24 cellular contexts compared by ENCODE assay signal in genomic region chr2:237598468-237599208, GRCh38. TPM values are rescaled to one million over a fixed set of nuclear protein-coding genes. Genes with fewer than 3 reads are reported as not detected.
DNase-seq lines count a peak whose midpoint lies in the region; ATAC-seq, FAIRE-seq and TF ChIP-seq lines count a peak whose summit lies in the region.
"Had no signal": no experiment of that assay in that cellular context is flagged by ENCODE, and none has a peak within 500 bp of the region (broad histone marks: within the 10 kb centered on the region; RNA-seq: fewer than 3 reads in every experiment).

No MANE protein-coding gene starts in this region.

- no peak overlapping the region for H3K4me3 ChIP-seq in CD8-positive, alpha-beta memory T cell (ENCODE audit: low read length)
- no peak overlapping the region for H3K4me3 ChIP-seq in H1 (ENCODE audit: extremely low read depth in 1 of 4, insufficient read depth in 2 of 4, low read depth in 3 of 4, low read length in 4 of 4)
- H3K4me3 ChIP-seq in adrenal gland = no peak overlapping the region
- H3K4me3 ChIP-seq: skin epidermis had no signal

- H3K56ac ChIP-seq in H1 (replicated peaks; ENCODE audit: insufficient read length, low read depth, low read length) = no peak overlapping the region

- no peak overlapping the region for H3K9ac ChIP-seq in H1 (replicated peaks in 1 of 4; ENCODE audit: extremely low read depth in 1 of 4, low read depth in 3 of 4, low read length in 3 of 4)

- no peak overlapping the region for H3K14ac ChIP-seq in H1 (ENCODE audit: insufficient read length)

- no peak overlapping the region for H3K4me3 Mint-ChIP-seq in CD8-positive, alpha-beta memory T cell
- H3K4me3 Mint-ChIP-seq: stimulated activated naive CD8-positive, alpha-beta T cell treated with anti-CD3 and anti-CD28 coated beads, Interleukin-15, Interleukin-2, amounts not matched to agents 100 ng/mL and 50 ng/mL, for 24 hours had no signal

- peak overlapping the region; percentile 63 for H3K4ac ChIP-seq in H1 (replicated peaks; ENCODE audit: insufficient read length, low read depth, low read length)

- H4K20me1 ChIP-seq in H1 (replicated peaks in 1 of 2; ENCODE audit: control insufficient read depth in 1 of 2, insufficient read depth in 2 of 2, low read length in 2 of 2) = no peaks in the 10 kb centered on the region

- peak overlapping the region; percentile 13 for H4K5ac ChIP-seq in H1 (ENCODE audit: insufficient read length, low read depth, low read length)

- H2BK5ac ChIP-seq in H1 (ENCODE audit: low read depth, low read length) = peak overlapping the region; percentile 41; the same call in 1 of the 2 replicates

- no peak for FAIRE-seq in H1 (lab: Jason Lieb, UNC)
- FAIRE-seq: HTR-8/SVneo had no signal

- no peak for TF ChIP-seq EP300 in H1 (IDR thresholded peaks at IDR 0.05; ENCODE audit: borderline replicate concordance in 1 of 2, low read depth in 2 of 2, low read length in 2 of 2)

- no peak overlapping the region for H2AFZ ChIP-seq in H1 (ENCODE audit: low read length)

- H3K9me3 ChIP-seq in CD8-positive, alpha-beta memory T cell (ENCODE audit: low read length) = no peaks in the 10 kb centered on the region
- H3K9me3 ChIP-seq in H1 (ENCODE audit: insufficient read depth in 2 of 2, low read depth in 1 of 2, low read length in 1 of 2) = no peaks in the 10 kb centered on the region
- H3K9me3 ChIP-seq in adrenal gland (replicated peaks in 1 of 3) = no peaks in the 10 kb centered on the region

- no peak overlapping the region for H3K23ac ChIP-seq in H1 (ENCODE audit: insufficient read length)

- no peak for TF ChIP-seq RAD21 in H1 (IDR thresholded peaks at IDR 0.05 in 1 of 2, conservative IDR thresholded peaks at IDR 0.05 in 1 of 2; ENCODE audit: low read depth in 2 of 2, low read length in 2 of 2)

- CTCF ChIA-PET in CD8-positive, alpha-beta memory T cell (lab: Charles Lee) = no interaction called here
- CTCF ChIA-PET in H1 (lab: Charles Lee; ENCODE audit: partially characterized antibody) = interaction anchor here (1.3 to 8.8 kb wide), 3 partner anchors 15 to 17 kb away, joined by 3 to 63 read pairs (median 3); no protein-coding TSS in a partner anchor

- peak overlapping the region; percentile 36; the same call in 1 of the 2 replicates for H3K18ac ChIP-seq in H1 (ENCODE audit: extremely low read depth, low read length)

- H4K91ac ChIP-seq in H1 (replicated peaks; ENCODE audit: insufficient read length, low read length) = peak overlapping the region; percentile 50

- H3K27me3 Mint-ChIP-seq in CD8-positive, alpha-beta memory T cell = peaks cover 0 to 1% of the 10 kb centered on the region in 2 donors
- H3K27me3 Mint-ChIP-seq: stimulated activated naive CD8-positive, alpha-beta T cell treated with anti-CD3 and anti-CD28 coated beads, Interleukin-15, Interleukin-2, amounts not matched to agents 100 ng/mL and 50 ng/mL, for 24 hours had no signal

- H2BK20ac ChIP-seq in H1 (ENCODE audit: low read length) = peak overlapping the region; percentile 99

- 89% methylated on average over 14 of the region's 14 CpGs; no CpG with 5 or more reads in 1 of the 2 experiments for WGBS in H1 (ENCODE audit: extremely low coverage in 1 of 2, insufficient coverage in 1 of 2, insufficient read length in 1 of 2, insufficient replicate concordance in 2 of 2, low coverage in 1 of 2, low lambda C conversion rate in 2 of 2, missing lambda C conversion rate in 1 of 2), 2 experiments
- 91 to 95% (median 92%) methylated on average over 14 of the region's 14 CpGs for WGBS in adrenal gland, 4 donors

- H2BK12ac ChIP-seq in H1 (ENCODE audit: low read depth, low read length) = peak overlapping the region; percentile 78; the same call in 1 of the 2 replicates

- intact Hi-C loops in posterior vena cava (cut with DNase I) = loop anchor here in 1 of 2 donors (10.0 kb wide), 1 partner anchor 146 kb away; no protein-coding TSS in a partner anchor
- intact Hi-C loops in adrenal gland (cut with DNase I) = loop anchor here in 1 of 2 donors (10.0 kb wide), 1 partner anchor 66 kb away; no protein-coding TSS in a partner anchor

- H3K27ac ChIP-seq in CD8-positive, alpha-beta memory T cell (ENCODE audit: low read depth, low read length) = no peak overlapping the region
- H3K27ac ChIP-seq in H1 (ENCODE audit: low read depth, low read length) (no peak overlapping the region), adrenal gland (no peak overlapping the region)

- H3K79me2 ChIP-seq in H1 (ENCODE audit: control insufficient read depth in 1 of 2, insufficient read depth in 2 of 2, low read length in 2 of 2) = no peaks in the 10 kb centered on the region

- no peaks in the 10 kb centered on the region for H3K36me3 Mint-ChIP-seq in CD8-positive, alpha-beta memory T cell

- no peaks in the 10 kb centered on the region for H3K27me3 ChIP-seq in CD8-positive, alpha-beta memory T cell (ENCODE audit: insufficient read depth, low read length, poor library complexity, severe bottlenecking)
- H3K27me3 ChIP-seq in H1 (replicated peaks in 1 of 4; ENCODE audit: control insufficient read depth in 3 of 4, extremely low read depth in 1 of 4, insufficient read depth in 3 of 4, low read length in 3 of 4) (no peaks in the 10 kb centered on the region), adrenal gland (no peaks in the 10 kb centered on the region)

- no peaks in the 10 kb centered on the region for H3K36me3 ChIP-seq in CD8-positive, alpha-beta memory T cell (ENCODE audit: insufficient read depth, low read length)
- no peaks in the 10 kb centered on the region for H3K36me3 ChIP-seq in H1 (ENCODE audit: control insufficient read depth in 2 of 4, insufficient read depth in 4 of 4, low read length in 3 of 4)
- no peaks in the 10 kb centered on the region for H3K36me3 ChIP-seq in adrenal gland (replicated peaks in 1 of 2)

- H4K8ac ChIP-seq in H1 (ENCODE audit: extremely low read depth, insufficient read depth, low read length) = peak overlapping the region; percentile 9; the same call in 1 of the 2 replicates

- H3K79me1 ChIP-seq in H1 (ENCODE audit: low read depth, low read length) = no peaks in the 10 kb centered on the region

- H3K4me1 Mint-ChIP-seq in CD8-positive, alpha-beta memory T cell = peaks cover 12 to 17% (median 13%) of the 10 kb centered on the region in 3 donors

- ATAC-seq in HG03196 (IDR thresholded peaks at IDR 0.05; ENCODE audit: unreplicated experiment) = no peak
- ATAC-seq in HG03045 (IDR thresholded peaks at IDR 0.05; ENCODE audit: unreplicated experiment) = no peak

- TF ChIP-seq CTCF in H1 (IDR thresholded peaks at IDR 0.05; ENCODE audit: control extremely low read depth in 1 of 3, insufficient read depth in 1 of 3, low read depth in 1 of 3, low read length in 3 of 3) = no peak
- TF ChIP-seq CTCF in adrenal gland (IDR thresholded peaks at IDR 0.05) = no peak

- H3K4me2 ChIP-seq in H1 (ENCODE audit: insufficient read depth in 1 of 2, low read depth in 2 of 2, low read length in 2 of 2) = no peak overlapping the region

- no peak for DNase-seq in CD8-positive, alpha-beta memory T cell
- DNase-seq in NCI-H82 treated with DMSO at 0.1 percent for 48 hours (lab: John Stamatoyannopoulos, UW; ENCODE audit: unreplicated experiment) (peak; percentile 93), H1 (ENCODE audit: low read depth in 1 of 2, low spot score in 2 of 2) (no peak), posterior vena cava (ENCODE audit: low spot score) (peak; percentile 31), adrenal gland (no peak)
- DNase-seq: foreskin melanocyte; H7; hypothalamus; islet precursor cell; Kasumi-1; NCI-H1092; NCI-H2081; RPMI8226; stimulated activated CD4-positive, alpha-beta T cell treated with anti-CD3 and anti-CD28 coated beads, Interleukin-2, amount 100 ng/mL, for 24 hours had no signal

- peak overlapping the region; percentile 95 for H2BK15ac ChIP-seq in H1 (ENCODE audit: low read length)

- no peak for TF ChIP-seq POLR2A in H1 (IDR thresholded peaks at IDR 0.05; ENCODE audit: control extremely low read depth in 1 of 2, low read depth in 2 of 2, low read length in 2 of 2)
- no peak for TF ChIP-seq POLR2A in adrenal gland (IDR thresholded peaks at IDR 0.05)

- peak overlapping the region; percentile 61; the same call in 1 of the 2 replicates for H2AK5ac ChIP-seq in H1 (ENCODE audit: low read depth, low read length)

- no peak overlapping the region for H2BK120ac ChIP-seq in H1 (replicated peaks; ENCODE audit: low read depth, low read length)

- no peaks in the 10 kb centered on the region for H3K9me3 Mint-ChIP-seq in CD8-positive, alpha-beta memory T cell
- H3K9me3 Mint-ChIP-seq: activated T-helper 2 cell treated with anti-CD3 and anti-CD28 coated beads, Interferon-gamma antibody, Interleukin-2, Interleukin-4, amounts not matched to agents 10 μg/mL and 5 μg/mL and 100 μg/mL, durations not matched to agents 14 hours and 24 hours and 36 hours; stimulated activated naive CD8-positive, alpha-beta T cell treated with anti-CD3 and anti-CD28 coated beads, Interleukin-15, Interleukin-2, amounts not matched to agents 100 ng/mL and 50 ng/mL, for 24 hours had no signal

- no peaks in the 10 kb centered on the region for H3K23me2 ChIP-seq in H1 (ENCODE audit: low read depth, low read length)

- H3K4me1 ChIP-seq in CD8-positive, alpha-beta memory T cell (ENCODE audit: insufficient read depth, low read length) = peaks cover 11% of the 10 kb centered on the region
- H3K4me1 ChIP-seq in H1 (replicated peaks in 1 of 4; ENCODE audit: control insufficient read depth in 3 of 4, insufficient read depth in 4 of 4, low read length in 3 of 4) (peaks cover 9 to 37% (median 24%) of the 10 kb centered on the region in 4 experiments), adrenal gland (replicated peaks in 1 of 2) (peaks cover 23 to 25% of the 10 kb centered on the region in 2 donors)

- H3K27ac Mint-ChIP-seq in CD8-positive, alpha-beta memory T cell = peak overlapping the region in 6 of 8 donors; percentile 4 to 84 (median 26)
- H3K27ac Mint-ChIP-seq: activated T-helper 2 cell treated with anti-CD3 and anti-CD28 coated beads, Interferon-gamma antibody, Interleukin-2, Interleukin-4, amounts not matched to agents 10 μg/mL and 5 μg/mL and 100 μg/mL, durations not matched to agents 14 hours and 24 hours and 36 hours; stimulated activated naive CD8-positive, alpha-beta T cell treated with anti-CD3 and anti-CD28 coated beads, Interleukin-15, Interleukin-2, amounts not matched to agents 100 ng/mL and 50 ng/mL, for 24 hours had no signal

- POLR2A ChIA-PET in CD8-positive, alpha-beta memory T cell (lab: Charles Lee) = no interaction called here
- POLR2A ChIA-PET in H1 (lab: Charles Lee; ENCODE audit: partially characterized antibody) = interaction anchor here (3.3 to 7.5 kb wide), 2 partner anchors 13 to 16 kb away, joined by 9 to 51 read pairs; no protein-coding TSS in a partner anchor

RNA-seq across cellular contexts. Expression of gene RAB17, which starts 8.1 kb away (rescaled TPM):
- total RNA-seq in CD8-positive, alpha-beta memory T cell = not detected
- polyA plus RNA-seq in CD8-positive, alpha-beta memory T cell = not detected
- total RNA-seq in H1 (2021; fragmentation: NEBNext Ultra II Directional; extraction: Animal tissue kit (Norgen Biotek cat#: 25700)) = 83.4 and 83.8 TPM in 2 replicates
- polyA plus RNA-seq in H1 (2011; rRNA removed) (42.6 and 61.3 TPM in 2 replicates), adrenal gland (1 to 10 TPM in 2 of 3 donors, under 1 TPM in 1; 0.37 to 6.2 (median 4.7) TPM)
- 101 TPM for polyA plus RNA-seq in H1 (2011; cell fraction: cytosol; rRNA removed)
- 167 TPM for polyA plus RNA-seq in H1 (2011; cell fraction: nucleus; rRNA removed)
- 84.7 to 102 TPM (median 94.1 TPM) in 4 replicates for polyA plus RNA-seq in H1 (2012, experiment 1 of 2)
- polyA plus RNA-seq in H1 (2012, experiment 2 of 2) = 63.0 TPM
- polyA plus RNA-seq in H1 (2013, experiment 1 of 2) = 232 TPM
- 228 TPM for polyA plus RNA-seq in H1 (2013, experiment 2 of 2)
- 46.1 and 50.2 TPM in 2 replicates for polyA minus RNA-seq in H1 (2011; rRNA and poly(A)+ RNA removed)
- polyA minus RNA-seq in H1 (2011; cell fraction: cytosol; rRNA and poly(A)+ RNA removed) = 25.8 TPM
- 47.1 TPM for polyA minus RNA-seq in H1 (2011; cell fraction: nucleus; rRNA and poly(A)+ RNA removed)
- total RNA-seq in posterior vena cava (1 to 10 TPM; 2.0 to 2.7 TPM), adrenal gland (10 to 100 TPM in 2 of 8 donors, 1 to 10 TPM in 4, under 1 TPM in 2; 0.91 to 18.7 (median 4.2) TPM)

RNA-seq across cellular contexts. Expression of gene LRRFIP1, which starts 28.7 kb away (rescaled TPM):
- total RNA-seq in CD8-positive, alpha-beta memory T cell = 100 to 1,000 TPM; 188 to 192 TPM
- 128 TPM for polyA plus RNA-seq in CD8-positive, alpha-beta memory T cell
- 68.6 and 75.8 TPM in 2 replicates for total RNA-seq in H1 (2021; fragmentation: NEBNext Ultra II Directional; extraction: Animal tissue kit (Norgen Biotek cat#: 25700))
- polyA plus RNA-seq in H1 (2011; rRNA removed) (12.1 and 13.8 TPM in 2 replicates), adrenal gland (10 to 100 TPM; 44.6 to 63.1 (median 57.4) TPM)
- 25.4 TPM for polyA plus RNA-seq in H1 (2011; cell fraction: cytosol; rRNA removed)
- polyA plus RNA-seq in H1 (2011; cell fraction: nucleus; rRNA removed) = 26.6 TPM
- polyA plus RNA-seq in H1 (2012, experiment 1 of 2) = 33.6 to 61.3 TPM (median 38.1 TPM) in 4 replicates
- 4.3 TPM for polyA plus RNA-seq in H1 (2012, experiment 2 of 2)
- 98.5 TPM for polyA plus RNA-seq in H1 (2013, experiment 1 of 2)
- 87.2 TPM for polyA plus RNA-seq in H1 (2013, experiment 2 of 2)
- 18.7 and 22.1 TPM in 2 replicates for polyA minus RNA-seq in H1 (2011; rRNA and poly(A)+ RNA removed)
- 18.1 TPM for polyA minus RNA-seq in H1 (2011; cell fraction: cytosol; rRNA and poly(A)+ RNA removed)
- polyA minus RNA-seq in H1 (2011; cell fraction: nucleus; rRNA and poly(A)+ RNA removed) = 46.1 TPM
- total RNA-seq in posterior vena cava (100 to 1,000 TPM; 180 to 357 TPM), adrenal gland (10 to 100 TPM; 18.7 to 79.7 (median 51.8) TPM)

RNA-seq across cellular contexts. Expression of gene PRLH, which starts 32.3 kb away (rescaled TPM):
- not detected for total RNA-seq in CD8-positive, alpha-beta memory T cell
- not detected for polyA plus RNA-seq in CD8-positive, alpha-beta memory T cell
- not detected in 2 replicates for total RNA-seq in H1 (2021; fragmentation: NEBNext Ultra II Directional; extraction: Animal tissue kit (Norgen Biotek cat#: 25700))
- polyA plus RNA-seq in H1 (2011; rRNA removed) (not detected in 2 replicates), adrenal gland (not detected)
- polyA plus RNA-seq in H1 (2011; cell fraction: cytosol; rRNA removed) = not detected
- not detected for polyA plus RNA-seq in H1 (2011; cell fraction: nucleus; rRNA removed)
- not detected in 4 replicates for polyA plus RNA-seq in H1 (2012, experiment 1 of 2)
- polyA plus RNA-seq in H1 (2012, experiment 2 of 2) = not detected
- polyA plus RNA-seq in H1 (2013, experiment 1 of 2) = not detected
- polyA plus RNA-seq in H1 (2013, experiment 2 of 2) = not detected
- not detected in 2 replicates for polyA minus RNA-seq in H1 (2011; rRNA and poly(A)+ RNA removed)
- polyA minus RNA-seq in H1 (2011; cell fraction: cytosol; rRNA and poly(A)+ RNA removed) = not detected
- polyA minus RNA-seq in H1 (2011; cell fraction: nucleus; rRNA and poly(A)+ RNA removed) = not detected
- total RNA-seq in posterior vena cava (not detected), adrenal gland (not detected)
- total RNA-seq: activated T-helper 2 cell treated with anti-CD3 and anti-CD28 coated beads, Interferon-gamma antibody, Interleukin-2, Interleukin-4, amounts not matched to agents 10 μg/mL and 5 μg/mL and 100 μg/mL, durations not matched to agents 14 hours and 24 hours and 36 hours; dermis microvascular lymphatic vessel endothelial cell; epithelial cell of proximal tubule; H7; lung microvascular endothelial cell; myocyte had no signal

Comparison
In these comparisons a context has a peak if more than half of its experiments do, and no peak if none do; other contexts are left out.
1. DNase-seq: peak in NCI-H82 treated with DMSO at 0.1 percent for 48 hours (single experiment) and posterior vena cava (single experiment); none in CD8-positive, alpha-beta memory T cell (0 of 5), H1 (0 of 2) and adrenal gland (0 of 7).